In the genomic region with DNA sequence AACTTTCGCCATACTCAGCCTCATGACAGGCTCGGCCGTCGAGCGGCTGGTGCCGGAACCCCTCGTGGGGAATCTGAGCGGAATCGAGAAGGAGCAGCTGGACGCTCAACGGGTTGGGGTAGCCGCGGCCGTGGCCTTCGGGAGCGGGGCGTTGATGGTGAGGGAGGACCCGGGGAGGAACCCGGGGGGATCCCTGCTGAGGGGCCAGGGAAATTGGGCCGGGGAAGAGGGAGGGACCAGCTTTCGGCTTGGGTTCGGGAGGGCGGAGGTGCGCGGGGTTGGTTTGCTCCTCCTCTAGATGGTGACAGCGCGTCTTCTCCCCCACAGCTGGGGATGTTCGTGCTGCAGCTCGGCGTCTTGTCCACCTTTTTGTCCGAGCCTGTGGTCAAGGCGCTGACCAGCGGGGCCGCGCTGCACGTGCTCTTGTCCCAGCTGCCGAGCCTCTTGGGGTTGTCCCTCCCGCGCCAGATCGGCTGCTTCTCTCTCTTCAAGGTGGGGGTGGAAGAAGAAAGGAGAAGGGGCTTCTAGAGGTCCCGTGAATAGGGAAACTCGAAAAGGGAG, we compare ENCODE assay signal across 9 cellular contexts. TPM values are rescaled to one million over a fixed set of nuclear protein-coding genes. Genes with fewer than 3 reads are reported as not detected.
A peak's percentile ranks its signal among the peaks of the same experiment; 100 is the strongest.
DNase-seq lines count a peak whose midpoint lies in the region; ATAC-seq and TF ChIP-seq lines count a peak whose summit lies in the region.
"Had no signal": no experiment of that assay in that cellular context is flagged by ENCODE, and none has a peak within 500 bp of the region (broad histone marks: within the 10 kb centered on the region; RNA-seq: fewer than 3 reads in every experiment).

No MANE protein-coding gene starts in this region.

- CTCF ChIA-PET in activated CD8-positive, alpha-beta T cell treated with anti-CD3 and anti-CD28 coated beads for 36 hours (lab: Charles Lee): interaction anchor here (0.8 to 7.3 kb wide), 24 partner anchors 8 to 165 kb away, joined by 3 to 124 read pairs (median 5); a partner anchor contains a TSS

- H3K9me3 Mint-ChIP-seq in activated CD8-positive, alpha-beta T cell treated with anti-CD3 and anti-CD28 coated beads for 36 hours: no peaks in the 10 kb centered on the region

- no peak for ATAC-seq in activated CD8-positive, alpha-beta T cell treated with anti-CD3 and anti-CD28 coated beads for 36 hours
- ATAC-seq in HG03354 (IDR thresholded peaks at IDR 0.05; ENCODE audit: poor library complexity, severe bottlenecking, unreplicated experiment): no peak
- ATAC-seq in GM21825 (IDR thresholded peaks at IDR 0.05; ENCODE audit: unreplicated experiment): no peak
- no peak for ATAC-seq in HG03442 (IDR thresholded peaks at IDR 0.05; ENCODE audit: unreplicated experiment)

- POLR2A ChIA-PET in activated CD8-positive, alpha-beta T cell treated with anti-CD3 and anti-CD28 coated beads for 36 hours (lab: Charles Lee): interaction anchor here (0.7 to 2.6 kb wide), 8 partner anchors 10 to 46 kb away, joined by 3 to 13 read pairs (median 4); a partner anchor contains a TSS

- TF ChIP-seq CTCF in GM12864 (IDR thresholded peaks at IDR 0.05; ENCODE audit: low read depth, low read length, missing control alignments) (no peak), retinal pigment epithelial cell (conservative IDR thresholded peaks at IDR 0.05; ENCODE audit: low read depth, low read length) (no peak)
- no peak for TF ChIP-seq CTCF in activated CD8-positive, alpha-beta T cell treated with anti-CD3 and anti-CD28 coated beads for 36 hours (IDR thresholded peaks at IDR 0.05)

- H3K4me3 Mint-ChIP-seq in activated CD8-positive, alpha-beta T cell treated with anti-CD3 and anti-CD28 coated beads for 36 hours: peak overlapping the region; percentile 64

- peaks cover 79% of the 10 kb centered on the region for H3K27me3 Mint-ChIP-seq in activated CD8-positive, alpha-beta T cell treated with anti-CD3 and anti-CD28 coated beads for 36 hours

- H3K4me3 ChIP-seq in GM12864 (ENCODE audit: low read depth, low read length): peak overlapping the region; percentile 4; the same call in 1 of the 2 replicates
- H3K4me3 ChIP-seq in retinal pigment epithelial cell (ENCODE audit: low read length): peak overlapping the region; percentile 35

- H3K4me1 Mint-ChIP-seq in activated CD8-positive, alpha-beta T cell treated with anti-CD3 and anti-CD28 coated beads for 36 hours (ENCODE audit: low read depth): peaks cover 17% of the 10 kb centered on the region

- intact Hi-C loops in activated CD8-positive, alpha-beta T cell treated with anti-CD3 and anti-CD28 coated beads for 36 hours (cut with micrococcal nuclease): no loop called here
- intact Hi-C loops in cardiac septum (cut with DNase I): no loop called here

- H3K36me3 Mint-ChIP-seq in activated CD8-positive, alpha-beta T cell treated with anti-CD3 and anti-CD28 coated beads for 36 hours (ENCODE audit: low read depth): no peaks in the 10 kb centered on the region

- no peak overlapping the region for H3K27ac Mint-ChIP-seq in activated CD8-positive, alpha-beta T cell treated with anti-CD3 and anti-CD28 coated beads for 36 hours

- DNase-seq in GM12864 (ENCODE audit: low read depth) (no peak), cardiac septum (ENCODE audit: low spot score) (peak; percentile 73), retinal pigment epithelial cell (ENCODE audit: low read depth) (no peak), DMS 273 (lab: John Stamatoyannopoulos, UW; ENCODE audit: unreplicated experiment) (no peak)
- peak; percentile 33 for DNase-seq in activated CD8-positive, alpha-beta T cell treated with anti-CD3 and anti-CD28 coated beads for 36 hours

RNA-seq across cellular contexts. Expression of a gene that starts 9.8 kb away (rescaled TPM):
- total RNA-seq in activated CD8-positive, alpha-beta T cell treated with anti-CD3 and anti-CD28 coated beads for 36 hours: 1 to 10 TPM; 1.1 to 1.2 TPM
- total RNA-seq in cardiac septum: 15.0 TPM

RNA-seq across cellular contexts. Expression of a gene that starts 12.0 kb away (rescaled TPM):
- 1 to 10 TPM in 1 of 2 experiments, under 1 TPM in 1; 0.61 to 1.4 TPM for total RNA-seq in activated CD8-positive, alpha-beta T cell treated with anti-CD3 and anti-CD28 coated beads for 36 hours
- total RNA-seq in cardiac septum: 11.1 TPM
- total RNA-seq: lung microvascular endothelial cell had no signal

RNA-seq across cellular contexts. Expression of a gene that starts 16.4 kb away (rescaled TPM):
- total RNA-seq in activated CD8-positive, alpha-beta T cell treated with anti-CD3 and anti-CD28 coated beads for 36 hours: 10 to 100 TPM; 13.7 to 15.1 TPM
- 31.0 TPM for total RNA-seq in cardiac septum

RNA-seq across cellular contexts. Expression of a gene that starts 30.0 kb away (rescaled TPM):
- total RNA-seq in activated CD8-positive, alpha-beta T cell treated with anti-CD3 and anti-CD28 coated beads for 36 hours: 10 to 100 TPM; 10.7 to 12.3 TPM
- 17.9 TPM for total RNA-seq in cardiac septum

Comparison
In these comparisons a context has a peak if more than half of its experiments do, and no peak if none do; other contexts are left out.
1. DNase-seq: peak in activated CD8-positive, alpha-beta T cell treated with anti-CD3 and anti-CD28 coated beads for 36 hours (single experiment) and cardiac septum (single experiment); none in GM12864 (single experiment), retinal pigment epithelial cell (single experiment) and DMS 273 (single experiment).